In the genomic region with DNA sequence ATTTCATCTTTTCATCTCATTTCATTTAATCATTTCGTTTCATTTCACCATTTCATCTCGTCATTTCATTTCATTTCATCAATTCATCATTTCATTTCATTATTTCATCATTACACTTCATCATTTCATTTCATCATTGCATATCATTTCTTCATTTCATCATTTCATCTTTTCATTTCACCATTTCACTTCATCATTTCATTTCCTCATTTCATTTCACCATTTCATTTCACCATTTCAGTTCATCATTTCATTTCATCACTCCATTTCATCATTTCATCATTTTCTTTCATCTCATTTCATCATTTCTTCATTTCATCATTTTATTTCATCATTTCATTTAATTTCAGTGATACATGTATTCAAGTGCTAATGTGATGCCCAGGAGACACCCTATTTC, we compare ENCODE assay signal across 22 cellular contexts.
"Had no signal": no experiment of that assay in that cellular context is flagged by ENCODE, and none has a peak within 500 bp of the region (broad histone marks: within the 10 kb centered on the region; RNA-seq: fewer than 3 reads in every experiment).

No MANE protein-coding gene starts in this region.

- H3K36me3 ChIP-seq: MG63 had no signal

- H3K4me2 ChIP-seq: SK-N-SH had no signal

- H3K9me3 ChIP-seq: MG63, SK-N-SH had no signal

- H3K9ac ChIP-seq: SK-N-SH had no signal

- H3K27ac ChIP-seq: HL-60, RWPE1 had no signal

- H3K4me3 ChIP-seq: MG63 had no signal

- ATAC-seq: Panc1, PC-3 had no signal

- DNase-seq: Karpas-422, KG1, MG63, NCI-H1092 treated with DMSO at 0.1 percent for 48 hours, NCI-H1436, NCI-H187, NCI-H2029, NCI-H2081 treated with DMSO at 0.1 percent for 48 hours, NCI-H2171, NCI-H226, NCI-H446, NCI-H510A, NCI-H524 treated with DMSO at 0.1 percent for 48 hours, NCI-H69, NCI-H774, PC-3, SHP77, SK-N-SH had no signal

- FAIRE-seq: HTR-8/SVneo had no signal
